8 cellular contexts compared by ENCODE assay signal in genomic region chr22:19718255-19719054, GRCh38. TPM values are rescaled to one million over a fixed set of nuclear protein-coding genes. Genes with fewer than 3 reads are reported as not detected.
A peak's percentile ranks its signal among the peaks of the same experiment; 100 is the strongest.
DNase-seq lines count a peak whose midpoint lies in the region; ATAC-seq and TF ChIP-seq lines count a peak whose summit lies in the region.

No MANE protein-coding gene starts in this region.

- ATAC-seq in T-cell (replicated peaks in 1 of 4): peak; percentile 39 to 53 (median 46)
- ATAC-seq in stimulated activated memory B cell treated with anti-CD40 and anti-IgM and Interleukin-4, amounts not matched to agents 10 μg/mL and 1 μg/mL and 100 μg/mL, for 72 hours: no peak
- ATAC-seq in GM21390 (IDR thresholded peaks at IDR 0.05; ENCODE audit: unreplicated experiment): no peak

- peaks cover 20% of the 10 kb centered on the region for H3K4me1 ChIP-seq in hepatocyte (ENCODE audit: insufficient read depth)

- H3K36me3 Mint-ChIP-seq in T-cell: no peaks in the 10 kb centered on the region
- H3K36me3 Mint-ChIP-seq in stimulated activated memory B cell treated with anti-CD40 and anti-IgM and Interleukin-4, amounts not matched to agents 10 μg/mL and 1 μg/mL and 100 μg/mL, for 72 hours: no peaks in the 10 kb centered on the region

- TF ChIP-seq CTCF in hepatocyte (IDR thresholded peaks at IDR 0.05; ENCODE audit: poor library complexity): no peak

- H3K4me1 Mint-ChIP-seq in T-cell: peaks cover 9 to 21% (median 12%) of the 10 kb centered on the region in 3 donors
- peaks cover 23% of the 10 kb centered on the region for H3K4me1 Mint-ChIP-seq in stimulated activated memory B cell treated with anti-CD40 and anti-IgM and Interleukin-4, amounts not matched to agents 10 μg/mL and 1 μg/mL and 100 μg/mL, for 72 hours

- no peaks in the 10 kb centered on the region for H3K79me2 ChIP-seq in hepatocyte

- CTCF ChIA-PET in T-cell (lab: Charles Lee): no interaction called here

- peaks cover 72% of the 10 kb centered on the region for H3K27me3 ChIP-seq in hepatocyte

- no peaks in the 10 kb centered on the region for H3K9me2 ChIP-seq in hepatocyte (replicated peaks; ENCODE audit: insufficient read depth)

- peak overlapping the region; percentile 95 for H3K4me2 ChIP-seq in hepatocyte

- peak; percentile 60 for DNase-seq in NCI-H748 (lab: John Stamatoyannopoulos, UW; ENCODE audit: unreplicated experiment)
- no peak for DNase-seq in NCI-H748 treated with DMSO at 0.1 percent for 48 hours (lab: John Stamatoyannopoulos, UW)
- DNase-seq in T-cell: no peak
- no peak for DNase-seq in hepatocyte (ENCODE audit: low spot score)
- no peak for DNase-seq in NCI-H510A (lab: John Stamatoyannopoulos, UW)
- DNase-seq in effector CD4-positive, alpha-beta T cell: no peak

- WGBS in hepatocyte (ENCODE audit: low lambda C conversion rate, missing lambda C conversion rate): 2% methylated on average over 73 of the region's 105 CpGs

- H3K27ac ChIP-seq in hepatocyte: no peak overlapping the region

- POLR2A ChIA-PET in T-cell (lab: Charles Lee): no interaction called here

- H3K4me3 ChIP-seq in hepatocyte: peak overlapping the region; percentile 55

- no peaks in the 10 kb centered on the region for H3K9me3 Mint-ChIP-seq in T-cell
- no peaks in the 10 kb centered on the region for H3K9me3 Mint-ChIP-seq in stimulated activated memory B cell treated with anti-CD40 and anti-IgM and Interleukin-4, amounts not matched to agents 10 μg/mL and 1 μg/mL and 100 μg/mL, for 72 hours

- H2AFZ ChIP-seq in hepatocyte: peak overlapping the region; percentile 56

- H4K20me1 ChIP-seq in hepatocyte (ENCODE audit: insufficient read depth, poor library complexity, severe bottlenecking): peaks cover 4% of the 10 kb centered on the region

- H3K4me3 Mint-ChIP-seq in T-cell: peak overlapping the region in 1 of 3 donors; percentile 56
- peak overlapping the region; percentile 45 for H3K4me3 Mint-ChIP-seq in stimulated activated memory B cell treated with anti-CD40 and anti-IgM and Interleukin-4, amounts not matched to agents 10 μg/mL and 1 μg/mL and 100 μg/mL, for 72 hours

- peaks cover 19 to 61% of the 10 kb centered on the region in 2 donors for H3K27me3 Mint-ChIP-seq in T-cell
- peaks cover 80% of the 10 kb centered on the region for H3K27me3 Mint-ChIP-seq in stimulated activated memory B cell treated with anti-CD40 and anti-IgM and Interleukin-4, amounts not matched to agents 10 μg/mL and 1 μg/mL and 100 μg/mL, for 72 hours

- H3K27ac Mint-ChIP-seq in T-cell: no peak overlapping the region
- no peak overlapping the region for H3K27ac Mint-ChIP-seq in stimulated activated memory B cell treated with anti-CD40 and anti-IgM and Interleukin-4, amounts not matched to agents 10 μg/mL and 1 μg/mL and 100 μg/mL, for 72 hours

- H3K9me3 ChIP-seq in hepatocyte (ENCODE audit: low read depth): no peaks in the 10 kb centered on the region

- H3K36me3 ChIP-seq in hepatocyte (replicated peaks; ENCODE audit: insufficient read depth, low read depth): no peaks in the 10 kb centered on the region

RNA-seq across cellular contexts. Expression of gene SEPTIN5, which starts 4.2 kb away (rescaled TPM):
- total RNA-seq in T-cell: 1 to 10 TPM in 3 of 5 donors, under 1 TPM in 2; 0.33 to 3.2 (median 1.2) TPM
- total RNA-seq in hepatocyte: 4.3 and 10.0 TPM in 2 replicates
- polyA plus RNA-seq in hepatocyte: 9.4 and 9.7 TPM in 2 replicates

RNA-seq across cellular contexts. Expression of gene GP1BB, which starts 4.9 kb away (rescaled TPM):
- total RNA-seq in T-cell (1 to 10 TPM in 1 of 5 donors, under 1 TPM in 4; 0.19 to 2.1 (median 0.36) TPM), hepatocyte (1.0 and 2.5 TPM in 2 replicates)
- 2.4 and 2.8 TPM in 2 replicates for polyA plus RNA-seq in hepatocyte

RNA-seq across cellular contexts. Expression of gene TBX1, which starts 42.1 kb away (rescaled TPM):
- total RNA-seq in T-cell: under 1 TPM in 1 of 5 donors, not detected in 4; 0.20 TPM
- total RNA-seq in hepatocyte: not detected in 2 replicates
- 0.07 and 1.1 TPM in 2 replicates for polyA plus RNA-seq in hepatocyte

Comparison
In these comparisons a context has a peak if more than half of its experiments do, and no peak if none do; other contexts are left out.
1. ATAC-seq: peak in T-cell (4 of 4); none in stimulated activated memory B cell treated with anti-CD40 and anti-IgM and Interleukin-4, amounts not matched to agents 10 μg/mL and 1 μg/mL and 100 μg/mL, for 72 hours (single experiment) and GM21390 (single experiment).